ENCODE assay signal across 8 cellular contexts in the genomic region with DNA sequence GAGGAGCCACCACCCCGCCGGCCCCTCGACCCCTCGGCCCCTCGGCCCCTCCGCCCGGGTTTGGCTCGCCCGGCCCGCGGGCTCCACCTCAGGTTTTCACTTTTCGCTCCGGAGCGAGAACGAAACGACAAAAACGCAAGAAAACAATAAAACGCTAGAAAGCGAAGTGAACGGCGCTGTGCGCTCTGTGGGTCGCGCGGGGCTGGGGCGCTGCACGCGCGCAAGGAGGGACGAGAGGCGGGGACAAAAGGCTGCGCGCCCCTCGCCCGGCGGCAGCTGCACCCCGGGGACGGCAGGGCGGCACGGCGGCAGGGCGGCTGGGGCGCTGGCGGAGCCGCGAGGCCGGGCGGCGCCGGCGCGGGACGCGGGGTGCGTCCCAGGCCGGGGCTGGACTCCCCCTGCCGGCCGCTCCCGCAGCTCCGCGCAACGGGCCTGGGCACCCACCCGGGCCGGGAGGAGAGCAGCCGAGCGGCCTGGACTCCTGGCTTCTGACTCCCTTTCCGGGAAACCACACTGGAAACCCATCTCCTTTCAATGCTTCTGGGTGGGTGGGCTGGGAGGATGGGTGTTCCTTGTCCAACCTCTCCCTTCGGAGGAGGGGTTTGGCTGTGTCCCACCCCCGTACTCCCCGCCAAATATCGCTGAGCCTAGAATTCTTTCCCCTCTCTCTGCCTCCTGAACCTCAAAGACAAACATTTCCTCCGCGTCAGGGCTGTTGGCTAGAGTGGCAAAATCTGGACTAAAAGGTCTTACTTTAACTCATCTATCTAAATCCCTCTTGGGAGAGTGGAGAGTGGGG. TPM values are rescaled to one million over a fixed set of nuclear protein-coding genes. Genes with fewer than 3 reads are reported as not detected.
DNase-seq lines count a peak whose midpoint lies in the region; ATAC-seq and TF ChIP-seq lines count a peak whose summit lies in the region.

No MANE protein-coding gene starts in this region.

- no peak overlapping the region for H3K27ac Mint-ChIP-seq in activated naive CD8-positive, alpha-beta T cell treated with anti-CD3 and anti-CD28 coated beads, Interleukin-2, amount 10 ng/mL, durations not matched to agents 7 days and 5 days
- peak overlapping the region; percentile 71 for H3K27ac Mint-ChIP-seq in progenitor cell of endocrine pancreas

- H3K27me3 ChIP-seq in BE2C (no peaks in the 10 kb centered on the region), left ventricle myocardium inferior (ENCODE audit: low read depth) (peaks cover 54% of the 10 kb centered on the region)

- H3K9me3 Mint-ChIP-seq in activated naive CD8-positive, alpha-beta T cell treated with anti-CD3 and anti-CD28 coated beads, Interleukin-2, amount 10 ng/mL, durations not matched to agents 7 days and 5 days: no peaks in the 10 kb centered on the region
- no peaks in the 10 kb centered on the region for H3K9me3 Mint-ChIP-seq in progenitor cell of endocrine pancreas (ENCODE audit: low read depth)

- POLR2A ChIA-PET in activated naive CD8-positive, alpha-beta T cell treated with anti-CD3 and anti-CD28 coated beads, Interleukin-2, amount 10 ng/mL, durations not matched to agents 7 days and 5 days (lab: Charles Lee): no interaction called here

- H3K4me1 ChIP-seq in BE2C (peaks cover 5% of the 10 kb centered on the region), left ventricle myocardium inferior (peaks cover 73% of the 10 kb centered on the region)

- H3K36me3 ChIP-seq in BE2C (peaks cover 43% of the 10 kb centered on the region), left ventricle myocardium inferior (peaks cover 4% of the 10 kb centered on the region)

- H3K4me1 Mint-ChIP-seq in activated naive CD8-positive, alpha-beta T cell treated with anti-CD3 and anti-CD28 coated beads, Interleukin-2, amount 10 ng/mL, durations not matched to agents 7 days and 5 days: peaks cover 12% of the 10 kb centered on the region
- peaks cover 2% of the 10 kb centered on the region for H3K4me1 Mint-ChIP-seq in progenitor cell of endocrine pancreas (ENCODE audit: low read depth)

- peak overlapping the region; percentile 70 for H3K4me3 Mint-ChIP-seq in activated naive CD8-positive, alpha-beta T cell treated with anti-CD3 and anti-CD28 coated beads, Interleukin-2, amount 10 ng/mL, durations not matched to agents 7 days and 5 days
- peak overlapping the region; percentile 58 for H3K4me3 Mint-ChIP-seq in progenitor cell of endocrine pancreas (ENCODE audit: low read depth)

- intact Hi-C loops in left ventricle myocardium inferior (cut with micrococcal nuclease): loop anchor here (10.0 kb wide), 2 partner anchors 135 to 405 kb away; no protein-coding TSS in a partner anchor

- in situ Hi-C loops in GM13976 (cut with MboI; ENCODE audit: low sequenced_read_pairs, unreplicated experiment): loop anchor here (25.0 kb wide), 1 partner anchor 428 kb away; no protein-coding TSS in a partner anchor

- H3K36me3 Mint-ChIP-seq in activated naive CD8-positive, alpha-beta T cell treated with anti-CD3 and anti-CD28 coated beads, Interleukin-2, amount 10 ng/mL, durations not matched to agents 7 days and 5 days: no peaks in the 10 kb centered on the region
- H3K36me3 Mint-ChIP-seq in progenitor cell of endocrine pancreas (ENCODE audit: insufficient read depth): no peaks in the 10 kb centered on the region

- H3K27me3 Mint-ChIP-seq in activated naive CD8-positive, alpha-beta T cell treated with anti-CD3 and anti-CD28 coated beads, Interleukin-2, amount 10 ng/mL, durations not matched to agents 7 days and 5 days: peaks cover 63% of the 10 kb centered on the region
- H3K27me3 Mint-ChIP-seq in progenitor cell of endocrine pancreas: peaks cover 59% of the 10 kb centered on the region

- TF ChIP-seq CTCF in BE2C (IDR thresholded peaks at IDR 0.05; ENCODE audit: low read depth, low read length): peak; percentile 42
- TF ChIP-seq CTCF in GM13976 (IDR thresholded peaks at IDR 0.05; ENCODE audit: borderline replicate concordance, control extremely low read depth, extremely low read depth, insufficient read depth, missing control alignments): peak; percentile 65
- peak; percentile 63 for TF ChIP-seq CTCF in left ventricle myocardium inferior (IDR thresholded peaks at IDR 0.05; ENCODE audit: borderline replicate concordance)
- peak; percentile 57 for TF ChIP-seq CTCF in progenitor cell of endocrine pancreas (IDR thresholded peaks at IDR 0.05; ENCODE audit: unreplicated experiment)

- H3K4me3 ChIP-seq in BE2C (ENCODE audit: low read depth, low read length) (peak overlapping the region; percentile 57), left ventricle myocardium inferior (peak overlapping the region; percentile 77)

- no peaks in the 10 kb centered on the region for H3K9me3 ChIP-seq in BE2C
- H3K9me3 ChIP-seq in left ventricle myocardium inferior (replicated peaks): no peaks in the 10 kb centered on the region

- DNase-seq in BE2C (peak; percentile 84), GM13976 (ENCODE audit: low spot score) (peak; percentile 77), NOMO-1 treated with DMSO at 0.1 percent for 48 hours (lab: John Stamatoyannopoulos, UW; ENCODE audit: unreplicated experiment) (peak; percentile 42), left ventricle myocardium inferior (no peak), progenitor cell of endocrine pancreas (ENCODE audit: low spot score, unreplicated experiment) (peak; percentile 48)
- peak; percentile 75 for DNase-seq in activated naive CD8-positive, alpha-beta T cell treated with anti-CD3 and anti-CD28 coated beads, Interleukin-2, amount 10 ng/mL, durations not matched to agents 7 days and 5 days

- peak overlapping the region; percentile 93 for H3K27ac ChIP-seq in left ventricle myocardium inferior (replicated peaks)

- peak; percentile 49 for ATAC-seq in activated naive CD8-positive, alpha-beta T cell treated with anti-CD3 and anti-CD28 coated beads, Interleukin-2, amount 10 ng/mL, durations not matched to agents 7 days and 5 days (ENCODE audit: low read depth)
- ATAC-seq in GM18907 (IDR thresholded peaks at IDR 0.05; ENCODE audit: unreplicated experiment) (no peak), HG03196 (IDR thresholded peaks at IDR 0.05; ENCODE audit: unreplicated experiment) (no peak)

RNA-seq across cellular contexts. Expression of a gene that starts 9.9 kb away (rescaled TPM):
- polyA plus RNA-seq in BE2C (2012; ENCODE audit: insufficient read depth, insufficient read length, low read depth): 107 TPM
- not detected for total RNA-seq in activated naive CD8-positive, alpha-beta T cell treated with anti-CD3 and anti-CD28 coated beads, Interleukin-2, amount 10 ng/mL, durations not matched to agents 7 days and 5 days
- total RNA-seq in left ventricle myocardium inferior (8.2 TPM), progenitor cell of endocrine pancreas (1.1 and 3.6 TPM in 2 replicates)

RNA-seq across cellular contexts. Expression of a gene that starts 42.7 kb away (rescaled TPM):
- 1.6 TPM for polyA plus RNA-seq in BE2C (2012; ENCODE audit: insufficient read depth, insufficient read length, low read depth)
- total RNA-seq in activated naive CD8-positive, alpha-beta T cell treated with anti-CD3 and anti-CD28 coated beads, Interleukin-2, amount 10 ng/mL, durations not matched to agents 7 days and 5 days: not detected
- not detected for total RNA-seq in left ventricle myocardium inferior
- not detected in 2 replicates for total RNA-seq in progenitor cell of endocrine pancreas
